Comparison of ENCODE assay signal across 1 cellular context in the genomic region with DNA sequence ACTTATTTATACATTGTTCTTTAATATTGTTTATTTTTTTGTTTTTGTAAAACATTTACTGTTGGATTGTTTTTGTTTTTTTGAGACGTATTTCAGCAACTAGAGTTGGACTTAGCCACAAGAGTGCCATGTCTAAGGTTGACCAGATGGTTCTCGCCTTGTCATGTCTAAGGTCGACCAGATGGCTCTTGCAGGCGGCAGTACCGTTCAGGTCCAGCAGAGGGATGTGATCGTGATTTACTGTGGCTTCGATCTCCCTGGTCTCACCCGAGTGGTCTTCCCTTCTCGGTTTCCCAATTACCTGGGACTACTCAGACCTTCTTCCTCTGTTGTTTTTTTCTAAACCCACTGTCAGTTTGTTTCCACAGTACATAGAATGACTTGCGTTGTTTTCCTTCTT.
TF ChIP-seq lines count a peak whose summit lies in the region.

No MANE protein-coding gene starts in this region.

TF ChIP-seq in GM12878, 131 proteins besides CTCF, POLR2A, EP300 and RAD21 (continued from another document):
- TF ChIP-seq, protein P1, sequence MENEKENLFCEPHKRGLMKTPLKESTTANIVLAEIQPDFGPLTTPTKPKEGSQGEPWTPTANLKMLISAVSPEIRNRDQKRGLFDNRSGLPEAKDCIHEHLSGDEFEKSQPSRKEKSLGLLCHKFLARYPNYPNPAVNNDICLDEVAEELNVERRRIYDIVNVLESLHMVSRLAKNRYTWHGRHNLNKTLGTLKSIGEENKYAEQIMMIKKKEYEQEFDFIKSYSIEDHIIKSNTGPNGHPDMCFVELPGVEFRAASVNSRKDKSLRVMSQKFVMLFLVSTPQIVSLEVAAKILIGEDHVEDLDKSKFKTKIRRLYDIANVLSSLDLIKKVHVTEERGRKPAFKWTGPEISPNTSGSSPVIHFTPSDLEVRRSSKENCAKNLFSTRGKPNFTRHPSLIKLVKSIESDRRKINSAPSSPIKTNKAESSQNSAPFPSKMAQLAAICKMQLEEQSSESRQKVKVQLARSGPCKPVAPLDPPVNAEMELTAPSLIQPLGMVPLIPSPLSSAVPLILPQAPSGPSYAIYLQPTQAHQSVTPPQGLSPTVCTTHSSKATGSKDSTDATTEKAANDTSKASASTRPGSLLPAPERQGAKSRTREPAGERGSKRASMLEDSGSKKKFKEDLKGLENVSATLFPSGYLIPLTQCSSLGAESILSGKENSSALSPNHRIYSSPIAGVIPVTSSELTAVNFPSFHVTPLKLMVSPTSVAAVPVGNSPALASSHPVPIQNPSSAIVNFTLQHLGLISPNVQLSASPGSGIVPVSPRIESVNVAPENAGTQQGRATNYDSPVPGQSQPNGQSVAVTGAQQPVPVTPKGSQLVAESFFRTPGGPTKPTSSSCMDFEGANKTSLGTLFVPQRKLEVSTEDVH (IDR thresholded peaks at IDR 0.05; ENCODE audit: low read depth, partially characterized antibody) = no peak
- no peak for TF ChIP-seq YY1 (IDR thresholded peaks at IDR 0.05; ENCODE audit: low read depth, low read length)
- TF ChIP-seq NR2C2 (IDR thresholded peaks at IDR 0.05; ENCODE audit: borderline replicate concordance, control insufficient read depth, insufficient read length, low read depth) = no peak
TF ChIP-seq in GM12878: peak in this region for 0.
